In genomic region chr7:158062661-158063060, GRCh38 we compare ENCODE assay signal across 32 cellular contexts.
"Had no signal": no experiment of that assay in that cellular context is flagged by ENCODE, and none has a peak within 500 bp of the region (broad histone marks: within the 10 kb centered on the region; RNA-seq: fewer than 3 reads in every experiment).

No MANE protein-coding gene starts in this region.

- H3K27ac Mint-ChIP-seq: activated CD4-positive, alpha-beta memory T cell treated with anti-CD3 and anti-CD28 coated beads, Interleukin-2, amount 10 ng/mL, durations not matched to agents 7 days and 5 days; activated CD4-positive, alpha-beta T cell treated with anti-CD3 and anti-CD28 coated beads, Interleukin-2, amount 10 ng/mL, durations not matched to agents 7 days and 5 days; activated naive CD4-positive, alpha-beta T cell treated with anti-CD3 and anti-CD28 coated beads, Interleukin-2, amount 10 ng/mL, durations not matched to agents 7 days and 5 days; activated naive CD4-positive, alpha-beta T cell treated with anti-CD3 and anti-CD28 coated beads, Interleukin-2, amount 50 U/mL, for 72 hours; activated naive CD8-positive, alpha-beta T cell treated with anti-CD3 and anti-CD28 coated beads, Interleukin-2, amount 10 ng/mL, durations not matched to agents 7 days and 5 days; activated T-cell treated with anti-CD3 and anti-CD28 coated beads, Interleukin-2, amount 50 U/mL, for 24 hours; activated T-cell treated with anti-CD3 and anti-CD28 coated beads, Interleukin-2, amount 50 U/mL, for 72 hours; brain; dendritic cell treated with granulocyte-macrophage colony-stimulating factor and Interleukin-4, amounts not matched to agents 40 ng/mL and 50 ng/mL, for 4 days; effector memory CD8-positive, alpha-beta T cell; WTC11 had no signal

- H3K36me3 ChIP-seq: ascending aorta, breast epithelium, cardiac muscle cell, esophagus muscularis mucosa, gastrocnemius medialis had no signal

- H3K27me3 ChIP-seq: ascending aorta, breast epithelium, cardiac muscle cell, foreskin keratinocyte, gastrocnemius medialis had no signal

- H3K9me3 Mint-ChIP-seq: activated CD4-positive, alpha-beta T cell treated with anti-CD3 and anti-CD28 coated beads, Interleukin-2, amount 10 ng/mL, durations not matched to agents 7 days and 5 days; activated naive CD4-positive, alpha-beta T cell treated with anti-CD3 and anti-CD28 coated beads, Interleukin-2, amount 50 U/mL, for 72 hours; activated naive CD8-positive, alpha-beta T cell treated with anti-CD3 and anti-CD28 coated beads, Interleukin-2, amount 10 ng/mL, durations not matched to agents 7 days and 5 days; activated T-cell treated with anti-CD3 and anti-CD28 coated beads, Interleukin-2, amount 50 U/mL, for 24 hours; activated T-cell treated with anti-CD3 and anti-CD28 coated beads, Interleukin-2, amount 50 U/mL, for 72 hours; dendritic cell treated with granulocyte-macrophage colony-stimulating factor and Interleukin-4, amounts not matched to agents 40 ng/mL and 50 ng/mL, for 4 days; effector memory CD8-positive, alpha-beta T cell had no signal

- H3K4me1 Mint-ChIP-seq: activated CD4-positive, alpha-beta memory T cell treated with anti-CD3 and anti-CD28 coated beads, Interleukin-2, amount 10 ng/mL, durations not matched to agents 7 days and 5 days; activated CD4-positive, alpha-beta T cell treated with anti-CD3 and anti-CD28 coated beads, Interleukin-2, amount 10 ng/mL, durations not matched to agents 7 days and 5 days; activated naive CD4-positive, alpha-beta T cell treated with anti-CD3 and anti-CD28 coated beads, Interleukin-2, amount 10 ng/mL, durations not matched to agents 7 days and 5 days; activated naive CD8-positive, alpha-beta T cell treated with anti-CD3 and anti-CD28 coated beads, Interleukin-2, amount 10 ng/mL, durations not matched to agents 7 days and 5 days; WTC11 had no signal

- DNase-seq: activated CD4-positive, alpha-beta memory T cell treated with anti-CD3 and anti-CD28 coated beads, Interleukin-2, amount 10 ng/mL, durations not matched to agents 7 days and 5 days; activated CD4-positive, alpha-beta T cell treated with anti-CD3 and anti-CD28 coated beads for 1 hour; activated CD4-positive, alpha-beta T cell treated with anti-CD3 and anti-CD28 coated beads for 4 hours; activated CD4-positive, alpha-beta T cell treated with anti-CD3 and anti-CD28 coated beads, Interleukin-2, amount 10 ng/mL, durations not matched to agents 7 days and 5 days; activated CD4-positive, alpha-beta T cell treated with anti-CD3 and anti-CD28 coated beads, Interleukin-2, amount 50 U/mL, for 4 hours; activated CD8-positive, alpha-beta memory T cell treated with anti-CD3 and anti-CD28 coated beads, Interleukin-2, amount 50 U/mL, for 48 hours; activated gamma-delta T cell; activated naive CD4-positive, alpha-beta T cell; activated naive CD4-positive, alpha-beta T cell treated with anti-CD3 and anti-CD28 coated beads, Interleukin-2, amount 10 ng/mL, durations not matched to agents 7 days and 5 days; activated naive CD8-positive, alpha-beta T cell treated with anti-CD3 and anti-CD28 coated beads, Interleukin-2, amount 10 ng/mL, durations not matched to agents 7 days and 5 days; activated T-cell treated with anti-CD3 and anti-CD28 coated beads for 4 hours; activated T-cell treated with anti-CD3 and anti-CD28 coated beads, Interleukin-2, amount 50 U/mL, for 24 hours; activated T-cell treated with anti-CD3 and anti-CD28 coated beads, Interleukin-2, amount 50 U/mL, for 72 hours; central memory CD4-positive, alpha-beta T cell; cerebellar nuclear complex; dorsolateral prefrontal cortex; effector CD4-positive, alpha-beta T cell; effector memory CD8-positive, alpha-beta T cell; erythroblast; foreskin keratinocyte; gastrocnemius medialis; T-helper 2 cell had no signal

- H3K9me3 ChIP-seq: ascending aorta, gastrocnemius medialis had no signal

- H3K4me1 ChIP-seq: ascending aorta, breast epithelium, esophagus muscularis mucosa, foreskin keratinocyte, gastrocnemius medialis had no signal

- H3K4me3 ChIP-seq: ascending aorta, breast epithelium, cardiac muscle cell, coronary artery, dorsolateral prefrontal cortex, esophagus muscularis mucosa, gastrocnemius medialis had no signal

- H3K36me3 Mint-ChIP-seq: activated naive CD4-positive, alpha-beta T cell treated with anti-CD3 and anti-CD28 coated beads, Interleukin-2, amount 10 ng/mL, durations not matched to agents 7 days and 5 days; activated naive CD8-positive, alpha-beta T cell treated with anti-CD3 and anti-CD28 coated beads, Interleukin-2, amount 10 ng/mL, durations not matched to agents 7 days and 5 days had no signal

- ATAC-seq: activated naive CD4-positive, alpha-beta T cell treated with anti-CD3 and anti-CD28 coated beads, Interleukin-2, amount 50 U/mL, for 72 hours; activated T-cell treated with anti-CD3 and anti-CD28 coated beads, Interleukin-2, amount 50 U/mL, for 72 hours; effector memory CD8-positive, alpha-beta T cell; foreskin keratinocyte; gastrocnemius medialis; WTC11 had no signal

- H3K27me3 Mint-ChIP-seq: activated CD4-positive, alpha-beta memory T cell treated with anti-CD3 and anti-CD28 coated beads, Interleukin-2, amount 10 ng/mL, durations not matched to agents 7 days and 5 days; activated CD4-positive, alpha-beta T cell treated with anti-CD3 and anti-CD28 coated beads, Interleukin-2, amount 10 ng/mL, durations not matched to agents 7 days and 5 days; activated naive CD4-positive, alpha-beta T cell treated with anti-CD3 and anti-CD28 coated beads, Interleukin-2, amount 10 ng/mL, durations not matched to agents 7 days and 5 days; activated naive CD8-positive, alpha-beta T cell treated with anti-CD3 and anti-CD28 coated beads, Interleukin-2, amount 10 ng/mL, durations not matched to agents 7 days and 5 days; brain; dendritic cell treated with granulocyte-macrophage colony-stimulating factor and Interleukin-4, amounts not matched to agents 40 ng/mL and 50 ng/mL, for 4 days had no signal

- H3K4me3 Mint-ChIP-seq: activated CD4-positive, alpha-beta memory T cell treated with anti-CD3 and anti-CD28 coated beads, Interleukin-2, amount 10 ng/mL, durations not matched to agents 7 days and 5 days; activated CD4-positive, alpha-beta T cell treated with anti-CD3 and anti-CD28 coated beads, Interleukin-2, amount 10 ng/mL, durations not matched to agents 7 days and 5 days; activated naive CD4-positive, alpha-beta T cell treated with anti-CD3 and anti-CD28 coated beads, Interleukin-2, amount 10 ng/mL, durations not matched to agents 7 days and 5 days; activated naive CD8-positive, alpha-beta T cell treated with anti-CD3 and anti-CD28 coated beads, Interleukin-2, amount 10 ng/mL, durations not matched to agents 7 days and 5 days; activated T-cell treated with anti-CD3 and anti-CD28 coated beads, Interleukin-2, amount 50 U/mL, for 24 hours; activated T-cell treated with anti-CD3 and anti-CD28 coated beads, Interleukin-2, amount 50 U/mL, for 72 hours; brain; dendritic cell treated with granulocyte-macrophage colony-stimulating factor and Interleukin-4, amounts not matched to agents 40 ng/mL and 50 ng/mL, for 4 days; effector memory CD8-positive, alpha-beta T cell; WTC11 had no signal

- H3K27ac ChIP-seq: ascending aorta, breast epithelium, cardiac muscle cell, coronary artery, dorsolateral prefrontal cortex, esophagus muscularis mucosa, foreskin keratinocyte, gastrocnemius medialis, VCaP had no signal
